In the genomic region with DNA sequence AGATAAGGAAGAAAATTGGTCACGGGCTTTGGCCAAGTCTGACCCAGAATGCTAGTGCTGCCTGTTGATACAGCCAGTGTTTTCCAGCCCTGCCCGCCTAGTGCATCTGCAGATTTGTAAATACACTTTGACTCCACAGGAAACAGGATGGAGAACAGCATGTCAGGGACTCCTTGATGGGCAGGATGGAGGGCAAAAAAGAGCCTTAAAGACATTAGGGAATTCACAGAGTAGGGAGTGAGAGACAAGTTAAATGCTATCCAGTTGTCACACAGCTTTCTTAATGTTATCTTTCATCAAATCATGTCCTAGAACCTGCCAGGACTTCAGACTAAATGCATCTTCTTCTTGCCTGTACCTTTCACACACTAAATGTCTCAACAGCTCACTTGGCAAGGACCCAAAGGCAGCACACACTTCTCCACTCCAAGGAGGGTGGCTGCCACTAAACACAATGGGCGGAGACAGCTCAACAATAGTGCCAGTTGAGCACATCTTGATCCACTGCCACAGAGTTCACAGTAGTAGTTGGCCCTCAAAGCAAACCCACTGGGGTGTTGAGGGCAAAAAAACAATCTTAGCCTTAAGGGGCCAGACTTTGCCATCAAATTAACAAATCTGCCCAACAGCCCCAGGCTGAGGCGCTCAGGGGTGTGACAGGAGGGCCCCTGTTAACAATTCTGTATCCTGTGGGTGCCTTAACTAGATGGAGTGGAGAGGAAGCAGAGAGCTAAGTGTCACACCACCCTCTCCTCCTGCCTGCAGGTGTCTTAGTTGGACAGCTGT, we compare ENCODE assay signal across 11 cellular contexts. TPM values are rescaled to one million over a fixed set of nuclear protein-coding genes. Genes with fewer than 3 reads are reported as not detected.
DNase-seq lines count a peak whose midpoint lies in the region; ATAC-seq and TF ChIP-seq lines count a peak whose summit lies in the region.
"Had no signal": no experiment of that assay in that cellular context is flagged by ENCODE, and none has a peak within 500 bp of the region (broad histone marks: within the 10 kb centered on the region; RNA-seq: fewer than 3 reads in every experiment).

No MANE protein-coding gene starts in this region.

- in situ Hi-C loops in mammary epithelial cell (cut with MboI; ENCODE audit: low sequenced_read_pairs in 2 of 2), result loop anchor here in 1 of 2 donors (10.0 kb wide), 1 partner anchor 109 kb away; no protein-coding TSS in a partner anchor

- no peak overlapping the region for H3K9ac ChIP-seq in mammary epithelial cell (ENCODE audit: insufficient read depth, low read length)

- dilution Hi-C loops in mammary epithelial cell (cut with HindIII; ENCODE audit: low sequenced_read_pairs), result no loop called here

- peaks cover 35% of the 10 kb centered on the region for H3K79me2 ChIP-seq in mammary epithelial cell (ENCODE audit: insufficient read depth, low read length)

- WGBS in mammary epithelial cell (ENCODE audit: low coverage, missing lambda C conversion rate), result 94% methylated on average over 4 of the region's 4 CpGs

- intact Hi-C loops in mammary epithelial cell (cut with micrococcal nuclease), result loop anchor here (1.0 to 5.0 kb wide), 2 partner anchors 8 to 121 kb away; no protein-coding TSS in a partner anchor

- TF ChIP-seq CTCF in mammary epithelial cell (conservative IDR thresholded peaks at IDR 0.05 in 1 of 2, IDR thresholded peaks at IDR 0.05 in 1 of 2; ENCODE audit: extremely low read depth in 1 of 2, insufficient read depth in 1 of 2, low read depth in 1 of 2, low read length in 2 of 2) (no peak), WTC11 (IDR thresholded peaks at IDR 0.05) (no peak)

- H3K4me1 Mint-ChIP-seq in stimulated activated effector memory CD8-positive, alpha-beta T cell treated with anti-CD3 and anti-CD28 coated beads, Interleukin-12 subunit alpha, Interleukin-12 subunit beta, amount 100 ng/mL, for 72 hours, result peaks cover 85% of the 10 kb centered on the region
- peaks cover 45% of the 10 kb centered on the region for H3K4me1 Mint-ChIP-seq in WTC11

- no peak overlapping the region for H2AFZ ChIP-seq in mammary epithelial cell (ENCODE audit: low read depth, low read length)

- no peak overlapping the region for H3K4me2 ChIP-seq in mammary epithelial cell (ENCODE audit: insufficient read depth, low read depth, low read length)

- H3K9me3 ChIP-seq in mammary epithelial cell (replicated peaks; ENCODE audit: insufficient read depth, low read length), result no peaks in the 10 kb centered on the region
- H3K9me3 ChIP-seq: BE2C had no signal

- peaks cover 49% of the 10 kb centered on the region for H3K4me1 ChIP-seq in mammary epithelial cell (ENCODE audit: insufficient read depth, low read length)
- H3K4me1 ChIP-seq: BE2C had no signal

- CTCF ChIA-PET in mammary epithelial cell (lab: Charles Lee; ENCODE audit: low non-redundant PET), result no interaction called here
- CTCF ChIA-PET in WTC11 (lab: Charles Lee), result interaction anchor here (1.0 kb wide), 1 partner anchor 104 kb away, joined by 3 read pairs; no protein-coding TSS in a partner anchor

- H3K36me3 Mint-ChIP-seq in stimulated activated effector memory CD8-positive, alpha-beta T cell treated with anti-CD3 and anti-CD28 coated beads, Interleukin-12 subunit alpha, Interleukin-12 subunit beta, amount 100 ng/mL, for 72 hours, result peaks cover 8% of the 10 kb centered on the region
- H3K36me3 Mint-ChIP-seq in WTC11, result no peaks in the 10 kb centered on the region

- ATAC-seq in stimulated activated effector memory CD8-positive, alpha-beta T cell treated with anti-CD3 and anti-CD28 coated beads, Interleukin-12 subunit alpha, Interleukin-12 subunit beta, amount 100 ng/mL, for 72 hours, result no peak
- ATAC-seq in WTC11, result no peak
- ATAC-seq in HG03565 (IDR thresholded peaks at IDR 0.05; ENCODE audit: unreplicated experiment), result no peak
- ATAC-seq in HG03521 (IDR thresholded peaks at IDR 0.05; ENCODE audit: unreplicated experiment), result no peak

- H3K4me3 ChIP-seq in mammary epithelial cell (replicated peaks in 1 of 3; ENCODE audit: insufficient read depth in 1 of 3, low read depth in 2 of 3, low read length in 3 of 3), result no peak overlapping the region

- H4K20me1 ChIP-seq in mammary epithelial cell (ENCODE audit: insufficient read depth, low read length), result no peaks in the 10 kb centered on the region

- peak overlapping the region; percentile 77 for H3K4me3 Mint-ChIP-seq in stimulated activated effector memory CD8-positive, alpha-beta T cell treated with anti-CD3 and anti-CD28 coated beads, Interleukin-12 subunit alpha, Interleukin-12 subunit beta, amount 100 ng/mL, for 72 hours
- H3K4me3 Mint-ChIP-seq in WTC11, result no peak overlapping the region

- peaks cover 49% of the 10 kb centered on the region for H3K27me3 Mint-ChIP-seq in WTC11 (ENCODE audit: low read depth)

- H3K27ac ChIP-seq in mammary epithelial cell (ENCODE audit: insufficient read depth, low read depth, low read length), result no peak overlapping the region

- DNase-seq in activated T-cell treated with anti-CD3 and anti-CD28 coated beads, Interleukin-2, amount 50 U/mL, for 1 hour, result peak; percentile 33
- no peak for DNase-seq in activated T-cell treated with anti-CD3 and anti-CD28 coated beads for 4 hours
- peak; percentile 31 for DNase-seq in NCI-H510A (lab: John Stamatoyannopoulos, UW)
- DNase-seq in mammary epithelial cell, result peak; percentile 36
- DNase-seq in stimulated activated effector memory CD8-positive, alpha-beta T cell treated with anti-CD3 and anti-CD28 coated beads, Interleukin-12 subunit alpha, Interleukin-12 subunit beta, amount 100 ng/mL, for 72 hours (ENCODE audit: low spot score in 2 of 2), result peak in 1 of 2 donors; percentile 57
- no peak for DNase-seq in WTC11 (ENCODE audit: low spot score)
- DNase-seq: BE2C, erythroblast, mesendoderm had no signal

- POLR2A ChIA-PET in WTC11 (lab: Charles Lee), result no interaction called here

- H3K36me3 ChIP-seq in mammary epithelial cell (ENCODE audit: insufficient read depth, low read length), result no peaks in the 10 kb centered on the region
- H3K36me3 ChIP-seq: BE2C had no signal

- no TSS peak for BruUV-seq in mammary epithelial cell (replicated peaks; lab: Mats Ljungman, UMichigan)

- H3K27ac Mint-ChIP-seq in stimulated activated effector memory CD8-positive, alpha-beta T cell treated with anti-CD3 and anti-CD28 coated beads, Interleukin-12 subunit alpha, Interleukin-12 subunit beta, amount 100 ng/mL, for 72 hours, result peak overlapping the region; percentile 91
- H3K27ac Mint-ChIP-seq in WTC11, result no peak overlapping the region

- H3K9me3 Mint-ChIP-seq in stimulated activated effector memory CD8-positive, alpha-beta T cell treated with anti-CD3 and anti-CD28 coated beads, Interleukin-12 subunit alpha, Interleukin-12 subunit beta, amount 100 ng/mL, for 72 hours, result no peaks in the 10 kb centered on the region
- peaks cover 2% of the 10 kb centered on the region for H3K9me3 Mint-ChIP-seq in WTC11

- H3K27me3 ChIP-seq in mammary epithelial cell (ENCODE audit: insufficient read depth, low read length), result no peaks in the 10 kb centered on the region
- H3K27me3 ChIP-seq: BE2C had no signal

TF ChIP-seq in WTC11, 78 proteins besides CTCF, POLR2A, EP300 and RAD21 (continues in another document):
- TF ChIP-seq TEAD1 (CRISPR knock-in tag; IDR thresholded peaks at IDR 0.05), result no peak
- no peak for TF ChIP-seq ELF4 (CRISPR knock-in tag; IDR thresholded peaks at IDR 0.05; ENCODE audit: low read depth)
- TF ChIP-seq ZNF317 (CRISPR knock-in tag; IDR thresholded peaks at IDR 0.05; ENCODE audit: borderline replicate concordance, low read depth), result no peak
- TF ChIP-seq FOXP4 (CRISPR knock-in tag; IDR thresholded peaks at IDR 0.05), result no peak
- TF ChIP-seq PRRX2 (CRISPR knock-in tag; IDR thresholded peaks at IDR 0.05), result no peak
- no peak for TF ChIP-seq RELA (CRISPR knock-in tag; IDR thresholded peaks at IDR 0.05; ENCODE audit: borderline replicate concordance)
- TF ChIP-seq E2F1 (CRISPR knock-in tag; IDR thresholded peaks at IDR 0.05), result no peak
- TF ChIP-seq ZNF512 (CRISPR knock-in tag; IDR thresholded peaks at IDR 0.05; ENCODE audit: borderline replicate concordance), result no peak

RNA-seq across cellular contexts. Expression of gene HIVEP3, which starts 2.7 kb away (rescaled TPM):
- total RNA-seq in mammary epithelial cell, result 1 to 10 TPM; 4.5 to 7.9 TPM
- 6.6 TPM for polyA plus RNA-seq in mammary epithelial cell
- polyA minus RNA-seq in mammary epithelial cell, result 9.8 TPM
- 0.44 to 0.57 TPM (median 0.55 TPM) in 3 replicates for total RNA-seq in WTC11 (2021)

Comparison
In these comparisons a context has a peak if more than half of its experiments do, and no peak if none do; other contexts are left out.
1. DNase-seq: peak in activated T-cell treated with anti-CD3 and anti-CD28 coated beads, Interleukin-2, amount 50 U/mL, for 1 hour (single experiment), NCI-H510A (single experiment) and mammary epithelial cell (single experiment); none in activated T-cell treated with anti-CD3 and anti-CD28 coated beads for 4 hours (single experiment) and WTC11 (single experiment).